Comparison of ENCODE assay signal across 10 cellular contexts in the genomic region with DNA sequence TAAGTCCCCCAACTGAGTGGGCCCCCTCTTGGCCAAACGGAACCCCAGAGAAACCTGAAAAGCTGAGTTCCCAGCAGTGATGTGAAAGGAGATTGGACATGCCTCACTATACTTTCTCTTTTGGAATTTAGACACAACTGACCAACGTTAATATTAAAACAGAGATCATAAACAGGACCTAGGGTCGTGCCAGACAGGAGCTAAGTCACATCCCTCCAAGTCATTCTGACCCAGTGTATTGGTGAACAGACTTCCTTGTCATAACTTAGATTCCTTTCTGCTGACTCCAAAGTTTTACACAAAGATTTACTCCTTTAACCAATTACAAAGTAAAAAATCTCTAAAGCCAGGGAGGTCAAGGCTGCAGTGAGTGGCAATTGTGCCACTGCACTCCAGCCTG. TPM values are rescaled to one million over a fixed set of nuclear protein-coding genes. Genes with fewer than 3 reads are reported as not detected.
A peak's percentile ranks its signal among the peaks of the same experiment; 100 is the strongest.
DNase-seq lines count a peak whose midpoint lies in the region; TF ChIP-seq lines count a peak whose summit lies in the region.
"Had no signal": no experiment of that assay in that cellular context is flagged by ENCODE, and none has a peak within 500 bp of the region (broad histone marks: within the 10 kb centered on the region; RNA-seq: fewer than 3 reads in every experiment).

No MANE protein-coding gene starts in this region.

- peak overlapping the region; percentile 91 for H3K27ac Mint-ChIP-seq in T-helper 1 cell treated with Interleukin-12 subunit alpha and Interleukin-12 subunit beta and Interleukin-4 antibody, amounts not matched to agents 30 μg/mL and 1 μg/mL, for 36 hours
- H3K27ac Mint-ChIP-seq in neural crest cell (ENCODE audit: unreplicated experiment) = peak overlapping the region; percentile 3

- no peaks in the 10 kb centered on the region for H3K27me3 ChIP-seq in MG63

- peaks cover 10% of the 10 kb centered on the region for H3K36me3 ChIP-seq in MG63

- H3K27me3 Mint-ChIP-seq in T-helper 1 cell treated with Interleukin-12 subunit alpha and Interleukin-12 subunit beta and Interleukin-4 antibody, amounts not matched to agents 30 μg/mL and 1 μg/mL, for 36 hours (ENCODE audit: low read depth) = no peaks in the 10 kb centered on the region
- H3K27me3 Mint-ChIP-seq in neural crest cell (ENCODE audit: low read depth) = no peaks in the 10 kb centered on the region

- peaks cover 40% of the 10 kb centered on the region for H3K4me1 Mint-ChIP-seq in T-helper 1 cell treated with Interleukin-12 subunit alpha and Interleukin-12 subunit beta and Interleukin-4 antibody, amounts not matched to agents 30 μg/mL and 1 μg/mL, for 36 hours (ENCODE audit: low read depth)
- H3K4me1 Mint-ChIP-seq in neural crest cell = peaks cover 49% of the 10 kb centered on the region

- in situ Hi-C loops in GM13977 (cut with MboI; ENCODE audit: low pct_unique_long_range_greater_than_20kb, low sequenced_read_pairs, unreplicated experiment) = no loop called here

- peaks cover 58% of the 10 kb centered on the region for H3K36me3 Mint-ChIP-seq in T-helper 1 cell treated with Interleukin-12 subunit alpha and Interleukin-12 subunit beta and Interleukin-4 antibody, amounts not matched to agents 30 μg/mL and 1 μg/mL, for 36 hours (ENCODE audit: low read depth)
- peaks cover 34% of the 10 kb centered on the region for H3K36me3 Mint-ChIP-seq in neural crest cell (ENCODE audit: low read depth)

- no peak overlapping the region for H3K4me3 ChIP-seq in MG63

- no peaks in the 10 kb centered on the region for H3K9me3 ChIP-seq in MG63

- DNase-seq in T-helper 1 cell (no peak), MG63 (peak; percentile 34), dedifferentiated amniotic fluid mesenchymal stem cell (ENCODE audit: extremely low spot score) (peak; percentile 54), neural crest cell (ENCODE audit: low read depth, low spot score) (no peak), GM13977 (ENCODE audit: low spot score) (no peak), NCI-H1436 treated with DMSO at 0.1 percent for 48 hours (lab: John Stamatoyannopoulos, UW) (no peak), NCI-H2029 treated with DMSO at 0.1 percent for 48 hours (lab: John Stamatoyannopoulos, UW) (no peak)
- DNase-seq: hypothalamus, NCI-H1105 treated with DMSO at 0.1 percent for 48 hours had no signal

- no peak for TF ChIP-seq CTCF in neural crest cell (conservative IDR thresholded peaks at IDR 0.05)
- no peak for TF ChIP-seq CTCF in GM13977 (IDR thresholded peaks at IDR 0.05; ENCODE audit: extremely low read depth, insufficient read depth, missing control alignments)

- H3K9me3 Mint-ChIP-seq in T-helper 1 cell treated with Interleukin-12 subunit alpha and Interleukin-12 subunit beta and Interleukin-4 antibody, amounts not matched to agents 30 μg/mL and 1 μg/mL, for 36 hours = no peaks in the 10 kb centered on the region
- peaks cover 2% of the 10 kb centered on the region for H3K9me3 Mint-ChIP-seq in neural crest cell

- H3K4me3 Mint-ChIP-seq in T-helper 1 cell treated with Interleukin-12 subunit alpha and Interleukin-12 subunit beta and Interleukin-4 antibody, amounts not matched to agents 30 μg/mL and 1 μg/mL, for 36 hours = no peak overlapping the region
- H3K4me3 Mint-ChIP-seq in neural crest cell = no peak overlapping the region

RNA-seq across cellular contexts. Expression of a gene that starts 46.9 kb away (rescaled TPM):
- total RNA-seq in MG63 (2014; rRNA removed; shearing (Covaris generic); ENCODE audit: low replicate concordance) = 18.9 and 21.8 TPM in 2 replicates
- 50.2 and 55.4 TPM in 2 replicates for total RNA-seq in neural crest cell

Comparison
In these comparisons a context has a peak if more than half of its experiments do, and no peak if none do; other contexts are left out.
1. DNase-seq: peak in MG63 (single experiment) and dedifferentiated amniotic fluid mesenchymal stem cell (single experiment); none in T-helper 1 cell (0 of 5), neural crest cell (single experiment), GM13977 (single experiment), NCI-H1436 treated with DMSO at 0.1 percent for 48 hours (single experiment) and NCI-H2029 treated with DMSO at 0.1 percent for 48 hours (single experiment).